Comparison of ENCODE assay signal across 26 cellular contexts in genomic region chr16:53281859-53282258, GRCh38.
"Had no signal": no experiment of that assay in that cellular context is flagged by ENCODE, and none has a peak within 500 bp of the region (broad histone marks: within the 10 kb centered on the region; RNA-seq: fewer than 3 reads in every experiment).

No MANE protein-coding gene starts in this region.

- H3K27me3 ChIP-seq: adrenal gland, breast epithelium, SJCRH30 had no signal

- H3K36me3 ChIP-seq: breast epithelium had no signal

- H3K27ac ChIP-seq: breast epithelium, SJCRH30 had no signal

- ATAC-seq: activated CD4-positive, CD25-positive, alpha-beta regulatory T cell treated with anti-CD3 and anti-CD28 coated beads, Interleukin-2, amount 50 U/mL, for 24 hours; activated CD8-positive, alpha-beta T cell treated with anti-CD3 and anti-CD28 coated beads for 36 hours; activated T-cell treated with anti-CD3 and anti-CD28 coated beads, Interleukin-2, amount 50 U/mL, for 72 hours; Panc1 had no signal

- H3K4me3 ChIP-seq: adrenal gland, breast epithelium, SJCRH30 had no signal

- H3K4me1 ChIP-seq: breast epithelium, SJCRH30 had no signal

- H3K9me3 ChIP-seq: adrenal gland, breast epithelium, SJCRH30, SK-N-SH had no signal

- DNase-seq: activated CD4-positive, alpha-beta T cell treated with anti-CD3 and anti-CD28 coated beads for 4 hours; activated CD8-positive, alpha-beta memory T cell treated with anti-CD3 and anti-CD28 coated beads, Interleukin-2, amount 50 U/mL, for 4 hours; activated CD8-positive, alpha-beta T cell treated with anti-CD3 and anti-CD28 coated beads for 36 hours; activated gamma-delta T cell treated with Interleukin-2 at 50 U/mL for 16 hours; activated naive CD4-positive, alpha-beta T cell treated with anti-CD3 and anti-CD28 coated beads, Interleukin-2, amount 50 U/mL, for 16 hours; activated naive CD8-positive, alpha-beta T cell treated with anti-CD3 and anti-CD28 coated beads, Interleukin-2, amount 10 ng/mL, durations not matched to agents 7 days and 5 days; activated T-cell treated with anti-CD3 and anti-CD28 coated beads, Interleukin-2, amount 50 U/mL, for 72 hours; aorta; central memory CD4-positive, alpha-beta T cell; NCI-H1105 treated with DMSO at 0.1 percent for 48 hours; NCI-H1436 treated with DMSO at 0.1 percent for 48 hours; NCI-H187; NCI-H2081 treated with DMSO at 0.1 percent for 48 hours; NCI-H446; NCI-H524 treated with DMSO at 0.1 percent for 48 hours; NCI-H748 treated with DMSO at 0.1 percent for 48 hours; OCI-M1; Right ventricle myocardium superior; RPMI8226; SJCRH30; SK-N-SH; T-helper 1 cell had no signal
